Comparison of ENCODE assay signal across 8 cellular contexts in genomic region chr1:43969746-43970466, GRCh38. TPM values are rescaled to one million over a fixed set of nuclear protein-coding genes. Genes with fewer than 3 reads are reported as not detected.
DNase-seq lines count a peak whose midpoint lies in the region; ATAC-seq and TF ChIP-seq lines count a peak whose summit lies in the region.

TSS of gene DPH2 (plus strand) at chr1:43970010. CDS start at chr1:43970176, 166 bp downstream.

- in situ Hi-C loops in GM13977 (cut with MboI; ENCODE audit: low pct_unique_long_range_greater_than_20kb, low sequenced_read_pairs, unreplicated experiment), result no loop called here

- peak; percentile 86 for ATAC-seq in HG02884 (IDR thresholded peaks at IDR 0.05; ENCODE audit: unreplicated experiment)

- peaks cover 6% of the 10 kb centered on the region for H3K36me3 ChIP-seq in right atrium auricular region
- H3K36me3 ChIP-seq in uterus, result no peaks in the 10 kb centered on the region

- peaks cover 0 to 26% of the 10 kb centered on the region in 2 donors for H3K4me1 ChIP-seq in right atrium auricular region
- peaks cover 0 to 7% of the 10 kb centered on the region in 2 donors for H3K4me1 ChIP-seq in uterus

- H3K4me3 ChIP-seq in right atrium auricular region (peak within 1 kb of the TSS; percentile 69 to 86), uterus (peak within 1 kb of the TSS; percentile 71 to 88)

- no peaks in the 10 kb centered on the region for H3K9me3 ChIP-seq in right atrium auricular region
- H3K9me3 ChIP-seq in uterus, result no peaks in the 10 kb centered on the region

- H3K27ac ChIP-seq in angular gyrus (ENCODE audit: low read depth, low read length) (peak within 1 kb of the TSS; percentile 71), right atrium auricular region (peak within 1 kb of the TSS in 1 of 2 donors; percentile 15), uterus (peak within 1 kb of the TSS in 1 of 2 donors; percentile 11)

- peak in 1 of 2 donors; percentile 19 for TF ChIP-seq POLR2A in uterus (IDR thresholded peaks at IDR 0.05)

- H3K27me3 ChIP-seq in right atrium auricular region (no peaks in the 10 kb centered on the region), uterus (no peaks in the 10 kb centered on the region)

- intact Hi-C loops in uterus (cut with DNase I; ENCODE audit: low total_unique reads), result no loop called here

- DNase-seq in GM13977 (ENCODE audit: low spot score), result peak; percentile 98
- DNase-seq in NCI-H187 (lab: John Stamatoyannopoulos, UW), result peak; percentile 79 to 94
- peak; percentile 83 to 98 (median 94) for DNase-seq in T-helper 2 cell
- peak; percentile 98 for DNase-seq in right atrium auricular region (ENCODE audit: low spot score)
- DNase-seq in pulmonary artery endothelial cell (ENCODE audit: low read depth, low spot score), result peak; percentile 92
- DNase-seq in uterus, result peak; percentile 96 to 97

- no peak for TF ChIP-seq CTCF in GM13977 (IDR thresholded peaks at IDR 0.05; ENCODE audit: extremely low read depth, insufficient read depth, missing control alignments)
- peak in 1 of 2 donors; percentile 40 for TF ChIP-seq CTCF in right atrium auricular region (IDR thresholded peaks at IDR 0.05)
- TF ChIP-seq CTCF in uterus (IDR thresholded peaks at IDR 0.05), result peak in 3 of 4 experiments; percentile 14 to 31 (median 19)

RNA-seq across cellular contexts. Expression of gene DPH2, which starts in this region (rescaled TPM):
- total RNA-seq in right atrium auricular region (10 to 100 TPM; 20.5 to 23.0 TPM), pulmonary artery endothelial cell (25.9 and 35.7 TPM in 2 replicates), uterus (10 to 100 TPM in 2 of 4 donors, 1 to 10 TPM in 2; 5.1 to 18.5 (median 12.3) TPM)
